1 cellular context compared by ENCODE assay signal in genomic region chr19:2974342-2974932, GRCh38.
A peak's percentile ranks its signal among the peaks of the same experiment; 100 is the strongest.
TF ChIP-seq lines count a peak whose summit lies in the region.

No MANE protein-coding gene starts in this region.

TF ChIP-seq in K562, 482 proteins besides CTCF, POLR2A, EP300 and RAD21 (continued from another document):
- TF ChIP-seq AFF4 (CRISPR knock-in tag; IDR thresholded peaks at IDR 0.05): no peak
- no peak for TF ChIP-seq POLR3G (IDR thresholded peaks at IDR 0.05; ENCODE audit: extremely low read depth, insufficient read length, insufficient replicate concordance)
- peak; percentile 85 for TF ChIP-seq SMARCA4 (IDR thresholded peaks at IDR 0.05)
- peak; percentile 73; the same call in 1 of the 2 replicates for TF ChIP-seq ZNF766 (CRISPR knock-in tag; conservative IDR thresholded peaks at IDR 0.05)
